8 cellular contexts compared by ENCODE assay signal in the genomic region with DNA sequence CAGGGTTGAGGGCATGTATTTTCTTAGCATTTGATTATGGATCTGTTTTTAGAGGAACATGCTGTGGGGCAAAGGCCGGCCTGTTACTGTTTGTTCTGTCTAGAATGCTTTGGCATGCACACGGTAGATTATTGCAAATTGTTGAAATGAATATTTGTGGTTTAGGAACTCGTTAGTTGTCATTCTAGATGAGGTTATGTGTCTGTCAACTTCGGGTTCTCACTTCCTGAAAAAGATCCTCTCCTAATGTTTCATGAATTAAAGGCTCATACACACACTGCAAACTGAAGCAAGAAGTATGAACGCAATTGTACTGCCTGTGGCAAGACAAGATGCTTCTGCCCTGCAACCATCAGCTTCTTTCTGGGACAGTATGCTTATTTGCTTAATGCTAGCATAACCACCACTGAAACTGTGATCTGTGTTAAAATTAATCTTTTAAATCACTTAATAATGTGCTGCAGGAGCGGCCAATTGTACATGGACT.
DNase-seq lines count a peak whose midpoint lies in the region; ATAC-seq and TF ChIP-seq lines count a peak whose summit lies in the region.

No MANE protein-coding gene starts in this region.

- no peak for DNase-seq in Panc1 (ENCODE audit: low read depth, low spot score)
- DNase-seq in myocyte (ENCODE audit: low read depth) = peak; percentile 32
- no peak for DNase-seq in nucleus accumbens (lab: John Stamatoyannopoulos, UW)
- no peak for DNase-seq in NCI-H1105 (lab: John Stamatoyannopoulos, UW)
- DNase-seq in activated effector memory CD4-positive, alpha-beta T cell treated with Interleukin-2 at 50 U/mL for 16 hours = no peak
- no peak for DNase-seq in 8988T

- no peak overlapping the region for H3K4me3 ChIP-seq in Panc1 (ENCODE audit: low read depth in 2 of 2, low read length in 2 of 2)

- in situ Hi-C loops in Panc1 (cut with HindIII; ENCODE audit: low pct_unique_long_range_greater_than_20kb, low sequenced_read_pairs) = no loop called here

- no peaks in the 10 kb centered on the region for H3K9me3 ChIP-seq in Panc1 (ENCODE audit: control insufficient read depth, insufficient read depth, low read depth, low read length)

- BruUV-seq in Panc1 (replicated peaks; lab: Mats Ljungman, UMichigan) = no TSS peak

- TF ChIP-seq CTCF in Panc1 (IDR thresholded peaks at IDR 0.05) = no peak

- POLR2A ChIA-PET in Panc1 (lab: Charles Lee) = no interaction called here

- CTCF ChIA-PET in Panc1 (lab: Charles Lee) = no interaction called here

- ATAC-seq in GM18909 (IDR thresholded peaks at IDR 0.05; ENCODE audit: poor library complexity, unreplicated experiment) = peak; percentile 72
- peak; percentile 71 for ATAC-seq in HG02981 (IDR thresholded peaks at IDR 0.05; ENCODE audit: unreplicated experiment)
- ATAC-seq in Panc1 = peak; percentile 74

- intact Hi-C loops in Panc1 (cut with micrococcal nuclease; ENCODE audit: unreplicated experiment) = no loop called here

- H3K4me1 ChIP-seq in Panc1 (ENCODE audit: control insufficient read depth, insufficient read depth, low read length) = peaks cover 24% of the 10 kb centered on the region

- no peaks in the 10 kb centered on the region for H3K36me3 ChIP-seq in Panc1 (ENCODE audit: control insufficient read depth, insufficient read depth, low read length)

- peak overlapping the region; percentile 61; the same call in 1 of the 2 replicates for H3K27ac ChIP-seq in Panc1 (ENCODE audit: low read length)

- H3K27me3 ChIP-seq in Panc1 (ENCODE audit: control insufficient read depth, insufficient read depth, low read length) = no peaks in the 10 kb centered on the region
